In genomic region chr5:61002616-61003015, GRCh38 we compare ENCODE assay signal across 26 cellular contexts.
"Had no signal": no experiment of that assay in that cellular context is flagged by ENCODE, and none has a peak within 500 bp of the region (broad histone marks: within the 10 kb centered on the region; RNA-seq: fewer than 3 reads in every experiment).

No MANE protein-coding gene starts in this region.

- ATAC-seq: activated CD4-positive, alpha-beta T cell treated with anti-CD3 and anti-CD28 coated beads for 36 hours; activated naive CD4-positive, alpha-beta T cell treated with anti-CD3 and anti-CD28 coated beads, Interleukin-2, amount 50 U/mL, for 72 hours; activated T-cell treated with anti-CD3 and anti-CD28 coated beads, Interleukin-2, amount 50 U/mL, for 72 hours; effector memory CD8-positive, alpha-beta T cell; foreskin keratinocyte; gastrocnemius medialis; heart left ventricle had no signal

- H3K27ac Mint-ChIP-seq: activated CD4-positive, alpha-beta memory T cell treated with anti-CD3 and anti-CD28 coated beads, Interleukin-2, amount 10 ng/mL, durations not matched to agents 7 days and 5 days; activated CD4-positive, alpha-beta T cell treated with anti-CD3 and anti-CD28 coated beads for 36 hours; activated CD4-positive, alpha-beta T cell treated with anti-CD3 and anti-CD28 coated beads, Interleukin-2, amount 10 ng/mL, durations not matched to agents 24 days and 14 days; activated naive CD4-positive, alpha-beta T cell treated with anti-CD3 and anti-CD28 coated beads, Interleukin-2, amount 10 ng/mL, durations not matched to agents 7 days and 5 days; activated naive CD4-positive, alpha-beta T cell treated with anti-CD3 and anti-CD28 coated beads, Interleukin-2, amount 50 U/mL, for 72 hours; activated naive CD8-positive, alpha-beta T cell treated with anti-CD3 and anti-CD28 coated beads, Interleukin-2, amount 10 ng/mL, durations not matched to agents 7 days and 5 days; activated T-cell treated with anti-CD3 and anti-CD28 coated beads, Interleukin-2, amount 50 U/mL, for 24 hours; activated T-cell treated with anti-CD3 and anti-CD28 coated beads, Interleukin-2, amount 50 U/mL, for 72 hours; effector memory CD8-positive, alpha-beta T cell had no signal

- H3K36me3 Mint-ChIP-seq: activated naive CD4-positive, alpha-beta T cell treated with anti-CD3 and anti-CD28 coated beads, Interleukin-2, amount 10 ng/mL, durations not matched to agents 7 days and 5 days; activated naive CD8-positive, alpha-beta T cell treated with anti-CD3 and anti-CD28 coated beads, Interleukin-2, amount 10 ng/mL, durations not matched to agents 7 days and 5 days had no signal

- H3K9me3 Mint-ChIP-seq: activated CD4-positive, alpha-beta memory T cell treated with anti-CD3 and anti-CD28 coated beads, Interleukin-2, amount 10 ng/mL, durations not matched to agents 7 days and 5 days; activated CD4-positive, alpha-beta T cell treated with anti-CD3 and anti-CD28 coated beads, Interleukin-2, amount 10 ng/mL, durations not matched to agents 24 days and 14 days; activated naive CD4-positive, alpha-beta T cell treated with anti-CD3 and anti-CD28 coated beads, Interleukin-2, amount 10 ng/mL, durations not matched to agents 7 days and 5 days; activated naive CD8-positive, alpha-beta T cell treated with anti-CD3 and anti-CD28 coated beads, Interleukin-2, amount 10 ng/mL, durations not matched to agents 7 days and 5 days; activated T-cell treated with anti-CD3 and anti-CD28 coated beads, Interleukin-2, amount 50 U/mL, for 24 hours; effector memory CD8-positive, alpha-beta T cell had no signal

- H3K4me3 Mint-ChIP-seq: activated CD4-positive, alpha-beta memory T cell treated with anti-CD3 and anti-CD28 coated beads, Interleukin-2, amount 10 ng/mL, durations not matched to agents 7 days and 5 days; activated CD4-positive, alpha-beta T cell treated with anti-CD3 and anti-CD28 coated beads for 36 hours; activated CD4-positive, alpha-beta T cell treated with anti-CD3 and anti-CD28 coated beads, Interleukin-2, amount 10 ng/mL, durations not matched to agents 24 days and 14 days; activated naive CD4-positive, alpha-beta T cell treated with anti-CD3 and anti-CD28 coated beads, Interleukin-2, amount 10 ng/mL, durations not matched to agents 7 days and 5 days; activated naive CD8-positive, alpha-beta T cell treated with anti-CD3 and anti-CD28 coated beads, Interleukin-2, amount 10 ng/mL, durations not matched to agents 7 days and 5 days; activated T-cell treated with anti-CD3 and anti-CD28 coated beads, Interleukin-2, amount 50 U/mL, for 24 hours; activated T-cell treated with anti-CD3 and anti-CD28 coated beads, Interleukin-2, amount 50 U/mL, for 72 hours; effector memory CD8-positive, alpha-beta T cell had no signal

- H3K4me1 Mint-ChIP-seq: activated CD4-positive, alpha-beta memory T cell treated with anti-CD3 and anti-CD28 coated beads, Interleukin-2, amount 10 ng/mL, durations not matched to agents 7 days and 5 days; activated CD4-positive, alpha-beta T cell treated with anti-CD3 and anti-CD28 coated beads, Interleukin-2, amount 10 ng/mL, durations not matched to agents 24 days and 14 days; activated naive CD4-positive, alpha-beta T cell treated with anti-CD3 and anti-CD28 coated beads, Interleukin-2, amount 10 ng/mL, durations not matched to agents 7 days and 5 days had no signal

- DNase-seq: activated CD4-positive, alpha-beta memory T cell treated with anti-CD3 and anti-CD28 coated beads, Interleukin-2, amount 10 ng/mL, durations not matched to agents 7 days and 5 days; activated CD4-positive, alpha-beta T cell treated with anti-CD3 and anti-CD28 coated beads for 36 hours; activated CD4-positive, alpha-beta T cell treated with anti-CD3 and anti-CD28 coated beads, Interleukin-2, amount 10 ng/mL, durations not matched to agents 24 days and 14 days; activated CD4-positive, CD25-positive, alpha-beta regulatory T cell; activated CD4-positive, CD25-positive, alpha-beta regulatory T cell treated with anti-CD3 and anti-CD28 coated beads, Interleukin-2, amount 50 U/mL, for 72 hours; activated CD8-positive, alpha-beta memory T cell treated with anti-CD3 and anti-CD28 coated beads, Interleukin-2, amount 50 U/mL, for 48 hours; activated gamma-delta T cell; activated naive CD4-positive, alpha-beta T cell; activated naive CD4-positive, alpha-beta T cell treated with anti-CD3 and anti-CD28 coated beads, Interleukin-2, amount 10 ng/mL, durations not matched to agents 7 days and 5 days; activated naive CD8-positive, alpha-beta T cell treated with anti-CD3 and anti-CD28 coated beads, Interleukin-2, amount 10 ng/mL, durations not matched to agents 7 days and 5 days; activated T-cell treated with anti-CD3 and anti-CD28 coated beads for 4 hours; activated T-cell treated with anti-CD3 and anti-CD28 coated beads, Interleukin-2, amount 50 U/mL, for 24 hours; activated T-cell treated with anti-CD3 and anti-CD28 coated beads, Interleukin-2, amount 50 U/mL, for 72 hours; central memory CD4-positive, alpha-beta T cell; cortex of kidney; dermis blood vessel endothelial cell; effector CD4-positive, alpha-beta T cell; effector memory CD8-positive, alpha-beta T cell; erythroblast; foreskin keratinocyte; gastrocnemius medialis; glutamatergic neuron; heart left ventricle; T-helper 2 cell had no signal

- H3K27me3 Mint-ChIP-seq: activated CD4-positive, alpha-beta memory T cell treated with anti-CD3 and anti-CD28 coated beads, Interleukin-2, amount 10 ng/mL, durations not matched to agents 7 days and 5 days; activated CD4-positive, alpha-beta T cell treated with anti-CD3 and anti-CD28 coated beads for 36 hours; activated CD4-positive, alpha-beta T cell treated with anti-CD3 and anti-CD28 coated beads, Interleukin-2, amount 10 ng/mL, durations not matched to agents 24 days and 14 days; activated naive CD4-positive, alpha-beta T cell treated with anti-CD3 and anti-CD28 coated beads, Interleukin-2, amount 10 ng/mL, durations not matched to agents 7 days and 5 days; activated naive CD8-positive, alpha-beta T cell treated with anti-CD3 and anti-CD28 coated beads, Interleukin-2, amount 10 ng/mL, durations not matched to agents 7 days and 5 days; activated T-cell treated with anti-CD3 and anti-CD28 coated beads, Interleukin-2, amount 50 U/mL, for 24 hours; brain; effector memory CD8-positive, alpha-beta T cell had no signal
